1 cellular context compared by ENCODE assay signal in the genomic region with DNA sequence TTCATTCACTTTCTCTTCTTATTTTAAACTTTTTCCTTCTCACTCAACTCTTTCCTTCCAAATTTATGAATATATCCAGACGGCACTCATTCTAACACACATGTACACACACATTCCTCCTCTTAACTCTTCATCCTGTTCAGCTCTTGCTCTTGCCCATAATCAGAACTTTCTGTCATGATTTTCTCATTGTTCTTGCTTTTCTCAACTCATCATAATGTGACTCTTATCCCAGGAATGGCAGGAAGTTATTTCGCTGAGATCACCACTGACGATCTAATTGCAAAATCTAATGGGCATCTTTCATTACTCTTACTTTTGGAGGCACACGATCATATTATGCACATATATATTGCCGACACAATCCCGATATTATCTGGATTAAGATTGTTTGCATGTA. TPM values are rescaled to one million over a fixed set of nuclear protein-coding genes. Genes with fewer than 3 reads are reported as not detected.
"Had no signal": no experiment of that assay in that cellular context is flagged by ENCODE, and none has a peak within 500 bp of the region (broad histone marks: within the 10 kb centered on the region; RNA-seq: fewer than 3 reads in every experiment).

No MANE protein-coding gene starts in this region.

RNA-seq across cellular contexts. Expression of gene RGPD2, which starts 33.8 kb away (rescaled TPM):
- total RNA-seq: pulmonary artery endothelial cell had no signal
